Comparison of ENCODE assay signal across 8 cellular contexts in genomic region chr2:27715318-27716165, GRCh38. TPM values are rescaled to one million over a fixed set of nuclear protein-coding genes. Genes with fewer than 3 reads are reported as not detected.
DNase-seq lines count a peak whose midpoint lies in the region; ATAC-seq and TF ChIP-seq lines count a peak whose summit lies in the region.

No MANE protein-coding gene starts in this region.

- peak overlapping the region; percentile 76 to 99 (median 93) for H3K27ac ChIP-seq in heart right ventricle

- WGBS in heart right ventricle, 2 donors = 1% methylated on average over 42 to 49 of the region's 50 CpGs

- no peak overlapping the region for H3K4me3 ChIP-seq in NB4 (ENCODE audit: low read depth, low read length)
- peak overlapping the region; percentile 21 to 57 (median 50) for H3K4me3 ChIP-seq in heart right ventricle

- no peak for TF ChIP-seq POLR2A in NB4 (IDR thresholded peaks at IDR 0.05; ENCODE audit: extremely low read depth, insufficient read length)

- H3K4me1 ChIP-seq in heart right ventricle = peaks cover 9 to 50% (median 27%) of the 10 kb centered on the region in 9 donors

- H3K36me3 Mint-ChIP-seq in activated naive CD8-positive, alpha-beta T cell treated with anti-CD3 and anti-CD28 coated beads, Interleukin-2, amount 50 U/mL, for 24 hours (ENCODE audit: low read depth) = no peaks in the 10 kb centered on the region

- H3K4me3 Mint-ChIP-seq in activated naive CD8-positive, alpha-beta T cell treated with anti-CD3 and anti-CD28 coated beads, Interleukin-2, amount 50 U/mL, for 24 hours = no peak overlapping the region

- peak; percentile 9 for ATAC-seq in activated naive CD8-positive, alpha-beta T cell treated with anti-CD3 and anti-CD28 coated beads, Interleukin-2, amount 50 U/mL, for 24 hours
- ATAC-seq in heart right ventricle (peak; percentile 88 to 91 (median 89)), GM19395 (IDR thresholded peaks at IDR 0.05; ENCODE audit: unreplicated experiment) (no peak), HG03045 (IDR thresholded peaks at IDR 0.05; ENCODE audit: unreplicated experiment) (no peak)

- peaks cover 17% of the 10 kb centered on the region for H3K27me3 Mint-ChIP-seq in activated naive CD8-positive, alpha-beta T cell treated with anti-CD3 and anti-CD28 coated beads, Interleukin-2, amount 50 U/mL, for 24 hours

- H3K36me3 ChIP-seq in heart right ventricle = no peaks in the 10 kb centered on the region

- no peak for TF ChIP-seq CTCF in NB4 (IDR thresholded peaks at IDR 0.05; ENCODE audit: low read depth, low read length)
- no peak for TF ChIP-seq CTCF in heart right ventricle (IDR thresholded peaks at IDR 0.05)

- peaks cover 43% of the 10 kb centered on the region for H3K4me1 Mint-ChIP-seq in activated naive CD8-positive, alpha-beta T cell treated with anti-CD3 and anti-CD28 coated beads, Interleukin-2, amount 50 U/mL, for 24 hours

- peaks cover 0 to 28% (median 0%) of the 10 kb centered on the region in 7 donors for H3K27me3 ChIP-seq in heart right ventricle

- peak; percentile 47 for DNase-seq in CD1c-positive myeloid dendritic cell (ENCODE audit: extremely low spot score)
- DNase-seq in NB4 (ENCODE audit: low read depth) = peak; percentile 71
- DNase-seq in activated naive CD8-positive, alpha-beta T cell treated with anti-CD3 and anti-CD28 coated beads, Interleukin-2, amount 50 U/mL, for 24 hours = peak; percentile 47
- peak; percentile 75 to 82 for DNase-seq in heart right ventricle
- DNase-seq in posterior vena cava (ENCODE audit: low spot score) = peak; percentile 89
- no peak for DNase-seq in NCI-H2107 treated with DMSO at 0.1 percent for 48 hours (lab: John Stamatoyannopoulos, UW; ENCODE audit: unreplicated experiment)

- intact Hi-C loops in heart right ventricle (cut with DNase I) (loop anchor here in 4 of 10 donors (5.0 to 10.0 kb wide), 3 partner anchors 82 to 682 kb away; no protein-coding TSS in a partner anchor), posterior vena cava (cut with DNase I) (loop anchor here in 1 of 2 donors (5.0 kb wide), 1 partner anchor 82 kb away; no protein-coding TSS in a partner anchor)

- H3K9me3 ChIP-seq in heart right ventricle = no peaks in the 10 kb centered on the region

- H3K27ac Mint-ChIP-seq in activated naive CD8-positive, alpha-beta T cell treated with anti-CD3 and anti-CD28 coated beads, Interleukin-2, amount 50 U/mL, for 24 hours = no peak overlapping the region

- no peaks in the 10 kb centered on the region for H3K9me3 Mint-ChIP-seq in activated naive CD8-positive, alpha-beta T cell treated with anti-CD3 and anti-CD28 coated beads, Interleukin-2, amount 50 U/mL, for 24 hours

RNA-seq across cellular contexts. Expression of gene SLC4A1AP, which starts 51.9 kb away (rescaled TPM):
- total RNA-seq in heart right ventricle = 10 to 100 TPM; 19.1 to 28.7 (median 22.5) TPM
- 10 to 100 TPM; 11.0 to 20.8 TPM for polyA plus RNA-seq in heart right ventricle
- 10 to 100 TPM; 15.0 to 17.2 TPM for total RNA-seq in posterior vena cava

RNA-seq across cellular contexts. Expression of gene SUPT7L, which starts 52.1 kb away (rescaled TPM):
- total RNA-seq in heart right ventricle = 10 to 100 TPM; 22.0 to 32.2 (median 26.0) TPM
- 10 to 100 TPM; 18.4 to 42.3 TPM for polyA plus RNA-seq in heart right ventricle
- total RNA-seq in posterior vena cava = 10 to 100 TPM; 18.4 to 22.8 TPM

RNA-seq across cellular contexts. Expression of gene MRPL33, which starts 56.0 kb away (rescaled TPM):
- total RNA-seq in heart right ventricle (100 to 1,000 TPM; 170 to 416 (median 253) TPM), posterior vena cava (10 to 100 TPM; 88.8 to 93.0 TPM)
- polyA plus RNA-seq in heart right ventricle = 100 to 1,000 TPM; 123 to 661 TPM

Comparison
In these comparisons a context has a peak if more than half of its experiments do, and no peak if none do; other contexts are left out.
1. ATAC-seq: peak in activated naive CD8-positive, alpha-beta T cell treated with anti-CD3 and anti-CD28 coated beads, Interleukin-2, amount 50 U/mL, for 24 hours (single experiment) and heart right ventricle (8 of 8); none in GM19395 (single experiment) and HG03045 (single experiment).